In the genomic region with DNA sequence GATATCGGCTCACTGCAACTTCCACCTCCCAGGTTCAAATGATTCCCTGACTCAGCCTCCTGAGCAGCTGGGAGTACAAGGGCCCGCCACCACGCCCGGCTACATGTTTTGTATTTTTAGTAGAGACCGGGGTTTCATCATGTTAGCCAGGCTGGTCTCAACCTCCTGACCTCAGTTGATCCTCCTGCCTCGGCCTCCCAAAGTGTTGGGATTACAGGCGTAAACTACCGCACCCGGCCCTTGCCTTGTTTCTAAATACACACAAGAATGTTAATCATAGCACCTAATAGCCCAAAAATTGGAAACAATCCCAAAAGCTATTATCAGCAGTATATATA, we compare ENCODE assay signal across 18 cellular contexts. TPM values are rescaled to one million over a fixed set of nuclear protein-coding genes. Genes with fewer than 3 reads are reported as not detected.
DNase-seq lines count a peak whose midpoint lies in the region; ATAC-seq lines count a peak whose summit lies in the region.
"Had no signal": no experiment of that assay in that cellular context is flagged by ENCODE, and none has a peak within 500 bp of the region (broad histone marks: within the 10 kb centered on the region; RNA-seq: fewer than 3 reads in every experiment).

No MANE protein-coding gene starts in this region.

- H3K27ac Mint-ChIP-seq in activated naive CD4-positive, alpha-beta T cell treated with anti-CD3 and anti-CD28 coated beads for 36 hours: peak overlapping the region; percentile 66
- no peak overlapping the region for H3K27ac Mint-ChIP-seq in activated T-helper 1 cell treated with anti-CD3 and anti-CD28 coated beads, Interleukin-12 subunit alpha, Interleukin-12 subunit beta, Interleukin-2, Interleukin-4 antibody, amounts not matched to agents 30 ng/mL and 10 ng/mL and 1 ng/mL, durations not matched to agents 14 hours and 24 hours and 36 hours
- peak overlapping the region; percentile 91 for H3K27ac Mint-ChIP-seq in stimulated activated memory B cell treated with anti-CD40 and anti-IgM and Interleukin-4, amounts not matched to agents 10 μg/mL and 1 μg/mL and 100 μg/mL, for 72 hours

- no peaks in the 10 kb centered on the region for H4K20me1 ChIP-seq in Karpas-422 (ENCODE audit: insufficient read depth, low read depth, low read length)

- CTCF ChIA-PET in activated naive CD4-positive, alpha-beta T cell treated with anti-CD3 and anti-CD28 coated beads for 36 hours (lab: Charles Lee): interaction anchor here (0.9 to 2.2 kb wide), 2 partner anchors 273 to 358 kb away, joined by 5 to 10 read pairs; no protein-coding TSS in a partner anchor

- peak overlapping the region; percentile 58 for H3K4me3 Mint-ChIP-seq in activated naive CD4-positive, alpha-beta T cell treated with anti-CD3 and anti-CD28 coated beads for 36 hours
- H3K4me3 Mint-ChIP-seq in activated T-helper 1 cell treated with anti-CD3 and anti-CD28 coated beads, Interleukin-12 subunit alpha, Interleukin-12 subunit beta, Interleukin-2, Interleukin-4 antibody, amounts not matched to agents 30 ng/mL and 10 ng/mL and 1 ng/mL, durations not matched to agents 14 hours and 24 hours and 36 hours: peak overlapping the region; percentile 37
- peak overlapping the region; percentile 5 for H3K4me3 Mint-ChIP-seq in stimulated activated memory B cell treated with anti-CD40 and anti-IgM and Interleukin-4, amounts not matched to agents 10 μg/mL and 1 μg/mL and 100 μg/mL, for 72 hours

- no peak for ATAC-seq in stimulated activated memory B cell treated with anti-CD40 and anti-IgM and Interleukin-4, amounts not matched to agents 10 μg/mL and 1 μg/mL and 100 μg/mL, for 72 hours
- ATAC-seq in GM21390 (IDR thresholded peaks at IDR 0.05; ENCODE audit: unreplicated experiment): no peak
- ATAC-seq: upper lobe of right lung had no signal

- H3K27me3 ChIP-seq in Karpas-422 (ENCODE audit: low read length) (no peaks in the 10 kb centered on the region), H7 (ENCODE audit: control insufficient read depth, insufficient read depth, low read length) (no peaks in the 10 kb centered on the region)
- H3K27me3 ChIP-seq: ascending aorta, right lobe of liver, stomach, upper lobe of right lung had no signal

- DNase-seq in activated naive CD4-positive, alpha-beta T cell treated with anti-CD3 and anti-CD28 coated beads for 36 hours: no peak
- DNase-seq in activated naive CD4-positive, alpha-beta T cell treated with anti-CD3 and anti-CD28 coated beads, Interleukin-2, amount 50 U/mL, for 16 hours: no peak
- peak; percentile 41 for DNase-seq in Karpas-422
- no peak for DNase-seq in activated T-helper 1 cell treated with anti-CD3 and anti-CD28 coated beads, Interleukin-12 subunit alpha, Interleukin-12 subunit beta, Interleukin-2, Interleukin-4 antibody, amounts not matched to agents 30 ng/mL and 10 ng/mL and 1 ng/mL, durations not matched to agents 14 hours and 24 hours and 36 hours (ENCODE audit: low spot score)
- DNase-seq in H7: no peak
- DNase-seq in D341Med (ENCODE audit: low spot score): no peak
- DNase-seq: activated gamma-delta T cell; effector memory CD8-positive, alpha-beta T cell; GF-D8; NCI-H2171 treated with DMSO at 0.1 percent for 48 hours; NCI-H82; right lobe of liver; RPMI8226; stomach; upper lobe of right lung had no signal

- H3K4me3 ChIP-seq in Karpas-422 (ENCODE audit: low read length) (no peak overlapping the region), H7 (ENCODE audit: insufficient read depth, low read depth, low read length) (no peak overlapping the region)

- H3K9ac ChIP-seq in Karpas-422 (ENCODE audit: low read length): no peak overlapping the region

- H3K4me2 ChIP-seq in Karpas-422 (ENCODE audit: low read depth, low read length, poor library complexity, severe bottlenecking): no peak overlapping the region

- intact Hi-C loops in activated naive CD4-positive, alpha-beta T cell treated with anti-CD3 and anti-CD28 coated beads for 36 hours (cut with micrococcal nuclease): no loop called here
- intact Hi-C loops in activated T-helper 1 cell treated with anti-CD3 and anti-CD28 coated beads, Interleukin-12 subunit alpha, Interleukin-12 subunit beta, Interleukin-2, Interleukin-4 antibody, amounts not matched to agents 30 ng/mL and 10 ng/mL and 1 ng/mL, durations not matched to agents 14 hours and 24 hours and 36 hours (cut with micrococcal nuclease): no loop called here

- H3K9me2 ChIP-seq in Karpas-422 (replicated peaks; ENCODE audit: insufficient read depth, low read length): no peaks in the 10 kb centered on the region

- peaks cover 13% of the 10 kb centered on the region for H3K4me1 Mint-ChIP-seq in activated naive CD4-positive, alpha-beta T cell treated with anti-CD3 and anti-CD28 coated beads for 36 hours (ENCODE audit: low read depth)
- peaks cover 10% of the 10 kb centered on the region for H3K4me1 Mint-ChIP-seq in activated T-helper 1 cell treated with anti-CD3 and anti-CD28 coated beads, Interleukin-12 subunit alpha, Interleukin-12 subunit beta, Interleukin-2, Interleukin-4 antibody, amounts not matched to agents 30 ng/mL and 10 ng/mL and 1 ng/mL, durations not matched to agents 14 hours and 24 hours and 36 hours (ENCODE audit: low read depth)
- H3K4me1 Mint-ChIP-seq in stimulated activated memory B cell treated with anti-CD40 and anti-IgM and Interleukin-4, amounts not matched to agents 10 μg/mL and 1 μg/mL and 100 μg/mL, for 72 hours: peaks cover 5% of the 10 kb centered on the region

- no peaks in the 10 kb centered on the region for H3K9me3 ChIP-seq in Karpas-422 (ENCODE audit: low read length)
- H3K9me3 ChIP-seq: ascending aorta, right lobe of liver, stomach, upper lobe of right lung had no signal

- H3K27me3 Mint-ChIP-seq in activated naive CD4-positive, alpha-beta T cell treated with anti-CD3 and anti-CD28 coated beads for 36 hours (ENCODE audit: low read depth): no peaks in the 10 kb centered on the region
- H3K27me3 Mint-ChIP-seq in activated T-helper 1 cell treated with anti-CD3 and anti-CD28 coated beads, Interleukin-12 subunit alpha, Interleukin-12 subunit beta, Interleukin-2, Interleukin-4 antibody, amounts not matched to agents 30 ng/mL and 10 ng/mL and 1 ng/mL, durations not matched to agents 14 hours and 24 hours and 36 hours (ENCODE audit: insufficient read depth): peaks cover 7% of the 10 kb centered on the region
- H3K27me3 Mint-ChIP-seq in stimulated activated memory B cell treated with anti-CD40 and anti-IgM and Interleukin-4, amounts not matched to agents 10 μg/mL and 1 μg/mL and 100 μg/mL, for 72 hours: no peaks in the 10 kb centered on the region
- H3K27me3 Mint-ChIP-seq: effector memory CD8-positive, alpha-beta T cell had no signal

- H3K9me3 Mint-ChIP-seq in activated naive CD4-positive, alpha-beta T cell treated with anti-CD3 and anti-CD28 coated beads for 36 hours: no peaks in the 10 kb centered on the region
- H3K9me3 Mint-ChIP-seq in activated T-helper 1 cell treated with anti-CD3 and anti-CD28 coated beads, Interleukin-12 subunit alpha, Interleukin-12 subunit beta, Interleukin-2, Interleukin-4 antibody, amounts not matched to agents 30 ng/mL and 10 ng/mL and 1 ng/mL, durations not matched to agents 14 hours and 24 hours and 36 hours: no peaks in the 10 kb centered on the region
- H3K9me3 Mint-ChIP-seq in stimulated activated memory B cell treated with anti-CD40 and anti-IgM and Interleukin-4, amounts not matched to agents 10 μg/mL and 1 μg/mL and 100 μg/mL, for 72 hours: no peaks in the 10 kb centered on the region
- H3K9me3 Mint-ChIP-seq: effector memory CD8-positive, alpha-beta T cell had no signal

- no peak overlapping the region for H3K27ac ChIP-seq in Karpas-422 (ENCODE audit: low read length)

- H3K36me3 ChIP-seq in Karpas-422 (ENCODE audit: insufficient read depth, low read length) (no peaks in the 10 kb centered on the region), H7 (replicated peaks; ENCODE audit: control insufficient read depth, insufficient read depth, low read length) (peaks cover 6% of the 10 kb centered on the region)

- no peaks in the 10 kb centered on the region; the same call in 1 of the 2 replicates for H3K79me2 ChIP-seq in Karpas-422 (ENCODE audit: low read length)

- H2AFZ ChIP-seq in Karpas-422 (ENCODE audit: low read length): no peak overlapping the region

- H3K36me3 Mint-ChIP-seq in activated naive CD4-positive, alpha-beta T cell treated with anti-CD3 and anti-CD28 coated beads for 36 hours (ENCODE audit: low read depth): peaks cover 8% of the 10 kb centered on the region
- peaks cover 9% of the 10 kb centered on the region for H3K36me3 Mint-ChIP-seq in activated T-helper 1 cell treated with anti-CD3 and anti-CD28 coated beads, Interleukin-12 subunit alpha, Interleukin-12 subunit beta, Interleukin-2, Interleukin-4 antibody, amounts not matched to agents 30 ng/mL and 10 ng/mL and 1 ng/mL, durations not matched to agents 14 hours and 24 hours and 36 hours (ENCODE audit: low read depth)
- H3K36me3 Mint-ChIP-seq in stimulated activated memory B cell treated with anti-CD40 and anti-IgM and Interleukin-4, amounts not matched to agents 10 μg/mL and 1 μg/mL and 100 μg/mL, for 72 hours: peaks cover 10% of the 10 kb centered on the region

- peaks cover 6% of the 10 kb centered on the region for H3K4me1 ChIP-seq in Karpas-422 (ENCODE audit: low read length)
- H3K4me1 ChIP-seq: ascending aorta, right lobe of liver, upper lobe of right lung had no signal

RNA-seq across cellular contexts. Expression of a gene that starts 1.2 kb away (rescaled TPM):
- 10 to 100 TPM; 58.6 to 63.1 TPM for total RNA-seq in activated naive CD4-positive, alpha-beta T cell treated with anti-CD3 and anti-CD28 coated beads for 36 hours
- 55.2 and 56.9 TPM in 2 replicates for total RNA-seq in Karpas-422 (2014; rRNA removed; shearing (Covaris generic); ENCODE audit: low replicate concordance)
- 102 and 109 TPM in 2 replicates for total RNA-seq in activated T-helper 1 cell treated with anti-CD3 and anti-CD28 coated beads, Interleukin-12 subunit alpha, Interleukin-12 subunit beta, Interleukin-2, Interleukin-4 antibody, amounts not matched to agents 30 ng/mL and 10 ng/mL and 1 ng/mL, durations not matched to agents 14 hours and 24 hours and 36 hours
- total RNA-seq in H7 (2014; rRNA removed; shearing (Covaris generic)): 57.6 and 68.0 TPM in 2 replicates

RNA-seq across cellular contexts. Expression of a gene that starts 46.3 kb away (rescaled TPM):
- 10 to 100 TPM; 27.4 to 27.5 TPM for total RNA-seq in activated naive CD4-positive, alpha-beta T cell treated with anti-CD3 and anti-CD28 coated beads for 36 hours
- total RNA-seq in Karpas-422 (2014; rRNA removed; shearing (Covaris generic); ENCODE audit: low replicate concordance): 27.2 and 45.1 TPM in 2 replicates
- total RNA-seq in activated T-helper 1 cell treated with anti-CD3 and anti-CD28 coated beads, Interleukin-12 subunit alpha, Interleukin-12 subunit beta, Interleukin-2, Interleukin-4 antibody, amounts not matched to agents 30 ng/mL and 10 ng/mL and 1 ng/mL, durations not matched to agents 14 hours and 24 hours and 36 hours: 44.0 and 45.4 TPM in 2 replicates
- 12.0 and 21.0 TPM in 2 replicates for total RNA-seq in H7 (2014; rRNA removed; shearing (Covaris generic))

Comparison
In these comparisons a context has a peak if more than half of its experiments do, and no peak if none do; other contexts are left out.
1. H3K4me3 Mint-ChIP-seq: peak in every context shown above with its lines; median percentile 58 in activated naive CD4-positive, alpha-beta T cell treated with anti-CD3 and anti-CD28 coated beads for 36 hours; 37 in activated T-helper 1 cell treated with anti-CD3 and anti-CD28 coated beads, Interleukin-12 subunit alpha, Interleukin-12 subunit beta, Interleukin-2, Interleukin-4 antibody, amounts not matched to agents 30 ng/mL and 10 ng/mL and 1 ng/mL, durations not matched to agents 14 hours and 24 hours and 36 hours; 5 in stimulated activated memory B cell treated with anti-CD40 and anti-IgM and Interleukin-4, amounts not matched to agents 10 μg/mL and 1 μg/mL and 100 μg/mL, for 72 hours.